In genomic region chr19:49110567-49110966, GRCh38 we compare ENCODE assay signal across 1 cellular context.
A peak's percentile ranks its signal among the peaks of the same experiment; 100 is the strongest.
TF ChIP-seq lines count a peak whose summit lies in the region.

No MANE protein-coding gene starts in this region.

TF ChIP-seq in HEK293, 187 proteins besides CTCF, POLR2A, EP300 and RAD21:
- TF ChIP-seq ZEB2 (tag by site-specific recombination; IDR thresholded peaks at IDR 0.05), result 0 out of 2 replicates have a peak, but pooled peaks have one; percentile 3
- TF ChIP-seq SP7 (tag by site-specific recombination; IDR thresholded peaks at IDR 0.05), result no peak
